Comparison of ENCODE assay signal across 1 cellular context in genomic region chr2:233285921-233286320, GRCh38.
TF ChIP-seq lines count a peak whose summit lies in the region.

No MANE protein-coding gene starts in this region.

TF ChIP-seq in HepG2, 621 proteins besides CTCF, POLR2A, EP300 and RAD21:
- TF ChIP-seq ZNF362 (CRISPR knock-in tag; IDR thresholded peaks at IDR 0.05; ENCODE audit: borderline replicate concordance) (no peak), MNT (IDR thresholded peaks at IDR 0.05) (no peak), ZNF33A (CRISPR knock-in tag; IDR thresholded peaks at IDR 0.05; ENCODE audit: borderline replicate concordance) (no peak), PHF8 (CRISPR knock-in tag; IDR thresholded peaks at IDR 0.05) (no peak), CENPX (CRISPR knock-in tag; IDR thresholded peaks at IDR 0.05) (no peak), FOXA1 (IDR thresholded peaks at IDR 0.05) (no peak), FOXA1 (CRISPR knock-in tag; IDR thresholded peaks at IDR 0.05) (no peak), SIN3B (IDR thresholded peaks at IDR 0.05; ENCODE audit: low read length) (no peak), PRDM10 (CRISPR knock-in tag; IDR thresholded peaks at IDR 0.05; ENCODE audit: low read depth) (no peak), ZBTB34 (CRISPR knock-in tag; IDR thresholded peaks at IDR 0.05) (no peak), ZBTB39 (CRISPR knock-in tag; IDR thresholded peaks at IDR 0.05) (no peak), HHEX (CRISPR knock-in tag; IDR thresholded peaks at IDR 0.05) (no peak), NFYC (CRISPR knock-in tag; IDR thresholded peaks at IDR 0.05) (no peak), PHF20 (CRISPR knock-in tag; IDR thresholded peaks at IDR 0.05) (no peak), ZSCAN31 (CRISPR knock-in tag; IDR thresholded peaks at IDR 0.05; ENCODE audit: low read depth) (no peak), HNRNPK (IDR thresholded peaks at IDR 0.05; ENCODE audit: low read depth, low read length, poor library complexity, severe bottlenecking) (no peak), BRD4 (CRISPR knock-in tag; IDR thresholded peaks at IDR 0.05) (no peak), ZNF18 (CRISPR knock-in tag; IDR thresholded peaks at IDR 0.05; ENCODE audit: insufficient replicate concordance) (no peak), HNRNPUL1 (IDR thresholded peaks at IDR 0.05; ENCODE audit: low read depth, low read length) (no peak), ZNF124 (CRISPR knock-in tag; IDR thresholded peaks at IDR 0.05) (no peak)
